8 cellular contexts compared by ENCODE assay signal in the genomic region with DNA sequence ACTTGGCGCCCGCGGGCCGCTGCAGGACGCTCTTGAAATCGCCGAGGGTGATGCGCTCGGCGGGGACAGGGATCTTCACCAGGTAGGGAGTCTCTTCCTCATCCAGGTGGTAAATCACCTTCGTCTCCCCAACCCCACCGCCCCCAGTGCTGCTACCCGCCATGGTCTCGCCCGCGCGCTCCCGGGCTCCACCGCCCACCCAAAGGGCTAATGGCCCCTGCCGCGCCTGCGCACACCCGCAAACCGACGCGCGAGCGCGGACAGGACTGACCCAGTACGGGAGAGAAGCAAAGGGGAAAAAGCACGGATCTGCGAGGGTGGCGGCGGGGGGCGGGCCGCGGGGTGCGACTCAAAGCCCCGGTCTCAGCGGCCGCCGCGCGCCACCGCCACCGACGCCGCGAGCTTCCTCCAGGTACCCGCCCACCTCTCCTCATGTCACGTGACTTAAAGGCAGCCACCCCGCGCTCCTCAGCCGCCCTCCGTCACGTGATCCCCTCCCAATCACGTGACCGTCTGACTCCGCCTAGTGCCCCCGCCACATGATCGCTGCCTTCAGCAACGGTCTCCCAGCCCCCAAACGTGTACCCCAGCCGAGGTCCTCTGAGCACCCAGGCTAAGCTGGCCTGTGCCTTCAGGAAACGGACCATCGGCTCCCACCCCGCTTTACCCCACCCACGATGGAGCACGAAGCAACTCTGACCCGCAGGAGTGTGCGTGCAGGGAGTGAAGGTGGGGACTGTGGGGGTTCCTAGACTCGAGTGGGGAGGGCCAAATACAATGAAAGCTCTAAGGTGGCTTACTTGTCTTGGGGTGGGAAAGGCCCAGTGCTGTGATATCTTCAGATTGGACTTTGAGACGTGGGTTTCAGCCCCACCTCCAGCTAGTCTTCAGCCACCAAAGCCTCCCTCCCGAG. TPM values are rescaled to one million over a fixed set of nuclear protein-coding genes. Genes with fewer than 3 reads are reported as not detected.
DNase-seq lines count a peak whose midpoint lies in the region; ATAC-seq, FAIRE-seq and TF ChIP-seq lines count a peak whose summit lies in the region.

TSS of gene DVL2 (minus strand) at position 418 of the 913 bp plus-strand sequence. CDS start at position 163, 255 bp downstream.

- H3K9me1 ChIP-seq in keratinocyte (ENCODE audit: control insufficient read depth, extremely low read depth, insufficient read depth, low read length): peaks cover 2% of the 10 kb centered on the region

- H3K36me3 ChIP-seq in keratinocyte (ENCODE audit: control insufficient read depth in 2 of 2, extremely low read depth in 1 of 2, insufficient read depth in 2 of 2, low read length in 2 of 2): peaks cover 13 to 34% of the 10 kb centered on the region in 2 experiments

- H3K9ac ChIP-seq in keratinocyte (ENCODE audit: control insufficient read depth, extremely low read depth, insufficient read depth, low read length): peak within 1 kb of the TSS; percentile 94

- dilution Hi-C loops in keratinocyte (cut with MboI; ENCODE audit: extremely low pct_ligation_motif_present, low sequenced_read_pairs): no loop called here

- H3K27me3 ChIP-seq in keratinocyte (ENCODE audit: control insufficient read depth, extremely low read depth, insufficient read depth, low read length): no peaks in the 10 kb centered on the region

- no peaks in the 10 kb centered on the region for H3K9me3 ChIP-seq in keratinocyte (ENCODE audit: control insufficient read depth, low read depth, low read length)

- DNase-seq in ACHN (peak; percentile 96), NCI-H446 treated with DMSO at 0.1 percent for 48 hours (lab: John Stamatoyannopoulos, UW) (peak; percentile 87), cerebellar cortex (ENCODE audit: low spot score) (peak; percentile 97), keratinocyte (ENCODE audit: low read depth, low spot score) (peak; percentile 88)
- DNase-seq in activated CD4-positive, alpha-beta T cell treated with anti-CD3 and anti-CD28 coated beads for 1 hour: peak; percentile 91
- DNase-seq in stimulated activated CD4-positive, alpha-beta T cell treated with anti-CD3 and anti-CD28 coated beads, Interleukin-12 subunit alpha, Interleukin-12 subunit beta, amount 100 ng/mL, for 48 hours (ENCODE audit: low read depth in 2 of 3, low spot score in 1 of 3): peak; percentile 91 to 94 (median 93)

- ATAC-seq in GM18907 (IDR thresholded peaks at IDR 0.05; ENCODE audit: unreplicated experiment) (peak; percentile 50), HG03175 (IDR thresholded peaks at IDR 0.05; ENCODE audit: unreplicated experiment) (peak; percentile 68)

- peak; percentile 84 for FAIRE-seq in keratinocyte (lab: Jason Lieb, UNC)

- peak within 1 kb of the TSS; percentile 63 to 98 (median 93) for H3K4me3 ChIP-seq in keratinocyte (ENCODE audit: control insufficient read depth in 2 of 3, extremely low read depth in 1 of 3, insufficient read depth in 2 of 3, low read depth in 1 of 3, low read length in 3 of 3)

- peak within 1 kb of the TSS; percentile 56 for H2AFZ ChIP-seq in keratinocyte (ENCODE audit: control insufficient read depth, low read length)

- H3K4me2 ChIP-seq in keratinocyte (ENCODE audit: control insufficient read depth, extremely low read depth, insufficient read depth, low read depth, low read length): peak within 1 kb of the TSS; percentile 96

- in situ Hi-C loops in ACHN (cut with HindIII; ENCODE audit: low pct_ligation_motif_present, low pct_unique_long_range_greater_than_20kb, low sequenced_read_pairs): no loop called here

- H3K79me2 ChIP-seq in keratinocyte (ENCODE audit: control insufficient read depth, insufficient read depth, low read length): peaks cover 62% of the 10 kb centered on the region

- H3K4me1 ChIP-seq in keratinocyte (ENCODE audit: control insufficient read depth, extremely low read depth, insufficient read depth, low read length): peaks cover 33% of the 10 kb centered on the region

- no peak for TF ChIP-seq CTCF in keratinocyte (optimal IDR thresholded peaks at IDR 0.05 in 1 of 3, IDR thresholded peaks at IDR 0.05 in 1 of 3, conservative IDR thresholded peaks at IDR 0.05 in 1 of 3; ENCODE audit: extremely low read depth in 1 of 3, insufficient read depth in 2 of 3, low read length in 3 of 3)

- peak within 1 kb of the TSS; percentile 93 for H3K27ac ChIP-seq in keratinocyte (ENCODE audit: control insufficient read depth, insufficient read depth, low read length)

- peaks cover 3% of the 10 kb centered on the region for H4K20me1 ChIP-seq in keratinocyte (ENCODE audit: control insufficient read depth, extremely low read depth, insufficient read depth, low read length)

RNA-seq across cellular contexts. Expression of gene DVL2, which starts in this region (rescaled TPM):
- 3.7 to 6.3 TPM (median 4.7 TPM) in 3 replicates for polyA plus RNA-seq in keratinocyte
- polyA plus RNA-seq in keratinocyte (2011; ENCODE audit: low read depth): 37.4 TPM
- 2.5 and 4.6 TPM in 2 replicates for polyA plus RNA-seq in keratinocyte (2011; cell fraction: cytosol; rRNA removed)
- polyA plus RNA-seq in keratinocyte (2011; cell fraction: nucleus; rRNA removed): 13.5 and 19.5 TPM in 2 replicates
- polyA plus RNA-seq in keratinocyte (2012; ENCODE audit: low replicate concordance): 18.0 and 25.1 TPM in 2 replicates
- polyA minus RNA-seq in keratinocyte: 9.5 to 27.7 TPM (median 17.8 TPM) in 3 replicates
- polyA minus RNA-seq in keratinocyte (2011; cell fraction: cytosol; rRNA and poly(A)+ RNA removed): 8.4 TPM
- polyA minus RNA-seq in keratinocyte (2011; cell fraction: nucleus; rRNA and poly(A)+ RNA removed): 11.5 and 17.1 TPM in 2 replicates

Comparison
In these comparisons a context has a peak if more than half of its experiments do, and no peak if none do; other contexts are left out.
1. Peak in every context shown above with its lines: DNase-seq, ATAC-seq, H3K4me3 ChIP-seq and H3K27ac ChIP-seq.